In genomic region chr11:65611758-65612603, GRCh38 we compare ENCODE assay signal across 8 cellular contexts. TPM values are rescaled to one million over a fixed set of nuclear protein-coding genes. Genes with fewer than 3 reads are reported as not detected.
DNase-seq lines count a peak whose midpoint lies in the region; ATAC-seq and TF ChIP-seq lines count a peak whose summit lies in the region.

No MANE protein-coding gene starts in this region.

- H3K27me3 ChIP-seq in gastroesophageal sphincter (no peaks in the 10 kb centered on the region), skeletal muscle satellite cell (ENCODE audit: control insufficient read depth, insufficient read depth, low read length) (no peaks in the 10 kb centered on the region)

- H3K9ac ChIP-seq in skeletal muscle satellite cell (ENCODE audit: low read depth, low read length) = peak overlapping the region; percentile 88

- peak overlapping the region in 3 of 4 donors; percentile 83 to 95 (median 94) for H3K27ac ChIP-seq in gastroesophageal sphincter

- peaks cover 3% of the 10 kb centered on the region for H3K27me3 Mint-ChIP-seq in activated CD4-positive, alpha-beta memory T cell treated with anti-CD3 and anti-CD28 coated beads for 36 hours

- no peak for TF ChIP-seq EP300 in gastroesophageal sphincter (IDR thresholded peaks at IDR 0.05)

- intact Hi-C loops in activated CD4-positive, alpha-beta memory T cell treated with anti-CD3 and anti-CD28 coated beads for 36 hours (cut with micrococcal nuclease) = no loop called here

- H3K4me3 Mint-ChIP-seq in activated CD4-positive, alpha-beta memory T cell treated with anti-CD3 and anti-CD28 coated beads for 36 hours = peak overlapping the region; percentile 95

- H3K9me3 ChIP-seq in gastroesophageal sphincter (no peaks in the 10 kb centered on the region), skeletal muscle satellite cell (replicated peaks; ENCODE audit: low read length) (no peaks in the 10 kb centered on the region)

- H3K36me3 ChIP-seq in gastroesophageal sphincter (peaks cover 0 to 45% of the 10 kb centered on the region in 2 donors), skeletal muscle satellite cell (ENCODE audit: insufficient read depth, low read length) (peaks cover 30% of the 10 kb centered on the region)

- no peaks in the 10 kb centered on the region for H3K9me3 Mint-ChIP-seq in activated CD4-positive, alpha-beta memory T cell treated with anti-CD3 and anti-CD28 coated beads for 36 hours

- peaks cover 34% of the 10 kb centered on the region for H3K36me3 Mint-ChIP-seq in activated CD4-positive, alpha-beta memory T cell treated with anti-CD3 and anti-CD28 coated beads for 36 hours

- WGBS in gastroesophageal sphincter (ENCODE audit: low coverage in 1 of 2), 2 donors = 46 to 62% methylated on average over 6 of the region's 12 CpGs

- H3K4me1 ChIP-seq in gastroesophageal sphincter (peaks cover 0 to 77% (median 58%) of the 10 kb centered on the region in 3 donors), skeletal muscle satellite cell (ENCODE audit: control insufficient read depth, insufficient read depth, low read length) (peaks cover 61% of the 10 kb centered on the region)

- H3K27ac Mint-ChIP-seq in activated CD4-positive, alpha-beta memory T cell treated with anti-CD3 and anti-CD28 coated beads for 36 hours = peak overlapping the region; percentile 98

- no peak for TF ChIP-seq POLR2A in gastroesophageal sphincter (IDR thresholded peaks at IDR 0.05)

- H3K4me3 ChIP-seq in GM08714 (ENCODE audit: low read length) (peak overlapping the region; percentile 85; the same call in 1 of the 2 replicates), gastroesophageal sphincter (peak overlapping the region in 1 of 2 donors; percentile 99), skeletal muscle satellite cell (ENCODE audit: low read length) (peak overlapping the region; percentile 78)

- H3K4me2 ChIP-seq in skeletal muscle satellite cell (ENCODE audit: low read length) = peak overlapping the region; percentile 94

- CTCF ChIA-PET in activated CD4-positive, alpha-beta memory T cell treated with anti-CD3 and anti-CD28 coated beads for 36 hours (lab: Charles Lee) = interaction anchor here (1.0 to 5.7 kb wide), 7 partner anchors 14 to 71 kb away, joined by 3 to 39 read pairs (median 4); partner anchors contain the start of genes FAM89B and ZNRD2
- CTCF ChIA-PET in HEK293T (lab: Yijun Ruan, JAX) = interaction anchor here (0.8 kb wide), 1 partner anchor 19 kb away, joined by 3 read pairs; no protein-coding TSS in a partner anchor

- H3K4me1 Mint-ChIP-seq in activated CD4-positive, alpha-beta memory T cell treated with anti-CD3 and anti-CD28 coated beads for 36 hours (ENCODE audit: low read depth) = peaks cover 49% of the 10 kb centered on the region

- TF ChIP-seq CTCF in gastroesophageal sphincter (IDR thresholded peaks at IDR 0.05) = no peak

- no peak for ATAC-seq in gastroesophageal sphincter
- ATAC-seq in GM21447 (IDR thresholded peaks at IDR 0.05; ENCODE audit: unreplicated experiment) = no peak
- ATAC-seq in HG03469 (IDR thresholded peaks at IDR 0.05; ENCODE audit: unreplicated experiment) = no peak

- POLR2A ChIA-PET in activated CD4-positive, alpha-beta memory T cell treated with anti-CD3 and anti-CD28 coated beads for 36 hours (lab: Charles Lee) = interaction anchor here (1.1 to 3.9 kb wide), 6 partner anchors 8 to 50 kb away, joined by 3 to 15 read pairs (median 7); partner anchors contain the start of genes KCNK7 and RELA
- POLR2A ChIA-PET in HEK293T (lab: Yijun Ruan, JAX) = interaction anchor here (0.8 to 1.5 kb wide), 4 partner anchors 7 to 134 kb away, joined by 3 read pairs; partner anchors contain the start of genes KCNK7 and ZNRD2

- DNase-seq in activated CD4-positive, alpha-beta memory T cell treated with anti-CD3 and anti-CD28 coated beads for 36 hours = no peak
- no peak for DNase-seq in iPS-NIHi11 (ENCODE audit: low spot score)
- DNase-seq in HEK293T (ENCODE audit: extremely low spot score) = no peak

TF ChIP-seq in HEK293T, 16 proteins besides CTCF, POLR2A, EP300 and RAD21:
- no peak for TF ChIP-seq LEF1 (IDR thresholded peaks at IDR 0.05; ENCODE audit: borderline replicate concordance)
- no peak for TF ChIP-seq BHLHE40 (IDR thresholded peaks at IDR 0.05; ENCODE audit: borderline replicate concordance)
TF ChIP-seq in HEK293T: peak in this region for 0.

RNA-seq across cellular contexts. Expression of gene MAP3K11, which starts 2.0 kb away (rescaled TPM):
- total RNA-seq in activated CD4-positive, alpha-beta memory T cell treated with anti-CD3 and anti-CD28 coated beads for 36 hours = 10 to 100 TPM; 56.7 to 62.6 TPM
- total RNA-seq in gastroesophageal sphincter = 10 to 100 TPM; 20.5 to 35.3 (median 28.0) TPM
- total RNA-seq in skeletal muscle satellite cell (2012; rRNA removed) = 22.9 and 25.9 TPM in 2 replicates

RNA-seq across cellular contexts. Expression of gene PCNX3, which starts 3.6 kb away (rescaled TPM):
- 10 to 100 TPM; 29.8 to 32.1 TPM for total RNA-seq in activated CD4-positive, alpha-beta memory T cell treated with anti-CD3 and anti-CD28 coated beads for 36 hours
- total RNA-seq in gastroesophageal sphincter = 10 to 100 TPM; 15.9 to 40.1 (median 19.3) TPM
- total RNA-seq in skeletal muscle satellite cell (2012; rRNA removed) = 29.4 and 33.4 TPM in 2 replicates

RNA-seq across cellular contexts. Expression of gene KCNK7, which starts 16.4 kb away (rescaled TPM):
- under 1 TPM; 0.29 to 0.31 TPM for total RNA-seq in activated CD4-positive, alpha-beta memory T cell treated with anti-CD3 and anti-CD28 coated beads for 36 hours
- total RNA-seq in gastroesophageal sphincter = 1 to 10 TPM in 1 of 4 donors, under 1 TPM in 2, not detected in 1; 0.40 to 1.5 (median 0.93) TPM
- 0.25 and 0.44 TPM in 2 replicates for total RNA-seq in skeletal muscle satellite cell (2012; rRNA removed)

RNA-seq across cellular contexts. Expression of gene SIPA1, which starts 25.9 kb away (rescaled TPM):
- 100 to 1,000 TPM; 163 to 167 TPM for total RNA-seq in activated CD4-positive, alpha-beta memory T cell treated with anti-CD3 and anti-CD28 coated beads for 36 hours
- total RNA-seq in gastroesophageal sphincter = 10 to 100 TPM; 32.9 to 45.0 (median 38.3) TPM
- total RNA-seq in skeletal muscle satellite cell (2012; rRNA removed) = 19.2 and 19.3 TPM in 2 replicates

RNA-seq across cellular contexts. Expression of gene EHBP1L1, which starts 36.1 kb away (rescaled TPM):
- total RNA-seq in activated CD4-positive, alpha-beta memory T cell treated with anti-CD3 and anti-CD28 coated beads for 36 hours = 100 to 1,000 TPM; 137 to 141 TPM
- total RNA-seq in gastroesophageal sphincter = 100 to 1,000 TPM; 172 to 329 (median 202) TPM
- 35.0 and 44.8 TPM in 2 replicates for total RNA-seq in skeletal muscle satellite cell (2012; rRNA removed)
